1 cellular context compared by ENCODE assay signal in genomic region chr12:82174936-82175335, GRCh38.
TF ChIP-seq lines count a peak whose summit lies in the region.

No MANE protein-coding gene starts in this region.

TF ChIP-seq in H1, 55 proteins besides CTCF, POLR2A, EP300 and RAD21 (continued from another document):
- TF ChIP-seq JUND (IDR thresholded peaks at IDR 0.05; ENCODE audit: low read length) (no peak), CHD2 (IDR thresholded peaks at IDR 0.05; ENCODE audit: low read length) (no peak), POLR2AphosphoS5 (IDR thresholded peaks at IDR 0.05; ENCODE audit: low read depth, low read length) (no peak), EZH2 (IDR thresholded peaks at IDR 0.05; ENCODE audit: low read depth, low read length, severe bottlenecking) (no peak), KDM4A (IDR thresholded peaks at IDR 0.05; ENCODE audit: low read depth, low read length, severe bottlenecking) (no peak), GTF2F1 (IDR thresholded peaks at IDR 0.05; ENCODE audit: borderline replicate concordance, low read depth, low read length) (no peak), HDAC2 (IDR thresholded peaks at IDR 0.05; ENCODE audit: borderline replicate concordance in 1 of 2, low read depth in 2 of 2, low read length in 2 of 2) (no peak), SUZ12 (IDR thresholded peaks at IDR 0.05; ENCODE audit: low read length) (no peak), PHF8 (conservative IDR thresholded peaks at IDR 0.05; ENCODE audit: low read depth, low read length) (no peak), RXRA (IDR thresholded peaks at IDR 0.05; ENCODE audit: insufficient read depth, low read depth, low read length) (no peak)
- TF ChIP-seq, protein P1, sequence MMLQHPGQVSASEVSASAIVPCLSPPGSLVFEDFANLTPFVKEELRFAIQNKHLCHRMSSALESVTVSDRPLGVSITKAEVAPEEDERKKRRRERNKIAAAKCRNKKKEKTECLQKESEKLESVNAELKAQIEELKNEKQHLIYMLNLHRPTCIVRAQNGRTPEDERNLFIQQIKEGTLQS (IDR thresholded peaks at IDR 0.05; ENCODE audit: insufficient read depth, low read depth, low read length): no peak
